Comparison of ENCODE assay signal across 23 cellular contexts in genomic region chr7:152081088-152081487, GRCh38. TPM values are rescaled to one million over a fixed set of nuclear protein-coding genes. Genes with fewer than 3 reads are reported as not detected.
A peak's percentile ranks its signal among the peaks of the same experiment; 100 is the strongest.
DNase-seq lines count a peak whose midpoint lies in the region; ATAC-seq and TF ChIP-seq lines count a peak whose summit lies in the region.
"Had no signal": no experiment of that assay in that cellular context is flagged by ENCODE, and none has a peak within 500 bp of the region (broad histone marks: within the 10 kb centered on the region; RNA-seq: fewer than 3 reads in every experiment).

No MANE protein-coding gene starts in this region.

- TF ChIP-seq CTCF in fibroblast of villous mesenchyme (IDR thresholded peaks at IDR 0.05; ENCODE audit: insufficient read depth, low read depth, low read length) (no peak), mucosa of descending colon (IDR thresholded peaks at IDR 0.05) (no peak), lower lobe of right lung (IDR thresholded peaks at IDR 0.05) (no peak), suprapubic skin (IDR thresholded peaks at IDR 0.05) (no peak)

- H3K27ac ChIP-seq in lower lobe of right lung (no peak overlapping the region), suprapubic skin (no peak overlapping the region)
- H3K27ac ChIP-seq: skin epidermis had no signal

- peak; percentile 69 for ATAC-seq in mucosa of descending colon
- no peak for ATAC-seq in lower lobe of right lung
- ATAC-seq: activated CD8-positive, alpha-beta memory T cell treated with anti-CD3 and anti-CD28 coated beads, Interleukin-2, amount 10 ng/mL, durations not matched to agents 7 days and 5 days; effector memory CD8-positive, alpha-beta T cell; naive thymus-derived CD4-positive, alpha-beta T cell had no signal

- no peak for TF ChIP-seq POLR2A in suprapubic skin (IDR thresholded peaks at IDR 0.05)

- intact Hi-C loops in mucosa of descending colon (cut with DNase I, micrococcal nuclease), result no loop called here
- intact Hi-C loops in lower lobe of right lung (cut with DNase I), result no loop called here

- DNase-seq in EH (ENCODE audit: low read depth) (peak; percentile 17), NCI-H526 treated with DMSO at 0.1 percent for 48 hours (lab: John Stamatoyannopoulos, UW) (peak; percentile 35), fibroblast of villous mesenchyme (ENCODE audit: low read depth) (peak; percentile 67), mucosa of descending colon (no peak), DMS53 (lab: John Stamatoyannopoulos, UW) (no peak), lower lobe of right lung (no peak), suprapubic skin (ENCODE audit: low spot score in 2 of 2) (no peak), GM19240 (ENCODE audit: insufficient read length, low spot score) (no peak)
- DNase-seq: activated CD4-positive, alpha-beta T cell treated with anti-CD3 and anti-CD28 coated beads for 1 hour; activated CD8-positive, alpha-beta memory T cell treated with anti-CD3 and anti-CD28 coated beads, Interleukin-2, amount 10 ng/mL, durations not matched to agents 7 days and 5 days; activated effector memory CD4-positive, alpha-beta T cell treated with anti-CD3 and anti-CD28 coated beads, Interleukin-2, amount 50 U/mL, for 16 hours; amygdala; cerebellar nuclear complex; effector memory CD8-positive, alpha-beta T cell; GOT3; hypothalamus; MM.1S; naive thymus-derived CD4-positive, alpha-beta T cell; NCI-H1930; NCI-H524 treated with DMSO at 0.1 percent for 48 hours; stimulated activated CD4-positive, alpha-beta T cell treated with anti-CD3 and anti-CD28 coated beads, Interleukin-4, amount 100 ng/mL, for 24 hours; T-helper 9 cell had no signal

- peaks cover 8% of the 10 kb centered on the region for H3K4me1 ChIP-seq in mucosa of descending colon (ENCODE audit: low read depth)
- peaks cover 11% of the 10 kb centered on the region for H3K4me1 ChIP-seq in lower lobe of right lung
- peaks cover 21% of the 10 kb centered on the region for H3K4me1 ChIP-seq in suprapubic skin

- TF ChIP-seq EP300 in suprapubic skin (IDR thresholded peaks at IDR 0.05), result no peak

- WGBS in suprapubic skin, result 44% methylated on average over 4 of the region's 4 CpGs

- H3K36me3 ChIP-seq in mucosa of descending colon (ENCODE audit: low read depth) (no peaks in the 10 kb centered on the region), lower lobe of right lung (no peaks in the 10 kb centered on the region), suprapubic skin (no peaks in the 10 kb centered on the region)

- H3K9me3 ChIP-seq in mucosa of descending colon, result no peaks in the 10 kb centered on the region
- no peaks in the 10 kb centered on the region for H3K9me3 ChIP-seq in lower lobe of right lung
- no peaks in the 10 kb centered on the region for H3K9me3 ChIP-seq in suprapubic skin

- no peak overlapping the region for H3K4me3 ChIP-seq in fibroblast of villous mesenchyme (ENCODE audit: low read depth, low read length)
- no peak overlapping the region for H3K4me3 ChIP-seq in mucosa of descending colon
- no peak overlapping the region for H3K4me3 ChIP-seq in lower lobe of right lung
- H3K4me3 ChIP-seq in suprapubic skin, result no peak overlapping the region
- H3K4me3 ChIP-seq: skin epidermis had no signal

- H3K27me3 ChIP-seq in lower lobe of right lung (ENCODE audit: low read depth), result no peaks in the 10 kb centered on the region
- H3K27me3 ChIP-seq in suprapubic skin, result no peaks in the 10 kb centered on the region

RNA-seq across cellular contexts. Expression of gene GALNT11, which starts 55.6 kb away (rescaled TPM):
- total RNA-seq in fibroblast of villous mesenchyme (35.1 and 45.3 TPM in 2 replicates), mucosa of descending colon (10 to 100 TPM; 16.2 to 29.3 (median 21.9) TPM), lower lobe of right lung (39.6 TPM), suprapubic skin (10 to 100 TPM; 34.5 to 48.6 (median 42.5) TPM)

Comparison
In these comparisons a context has a peak if more than half of its experiments do, and no peak if none do; other contexts are left out.
1. DNase-seq: peak in EH (single experiment), NCI-H526 treated with DMSO at 0.1 percent for 48 hours (single experiment) and fibroblast of villous mesenchyme (single experiment); none in mucosa of descending colon (0 of 3), DMS53 (single experiment), lower lobe of right lung (single experiment), suprapubic skin (0 of 2) and GM19240 (single experiment).